Comparison of ENCODE assay signal across 9 cellular contexts in genomic region chr4:140098481-140099132, GRCh38. TPM values are rescaled to one million over a fixed set of nuclear protein-coding genes. Genes with fewer than 3 reads are reported as not detected.
DNase-seq lines count a peak whose midpoint lies in the region; ATAC-seq, FAIRE-seq and TF ChIP-seq lines count a peak whose summit lies in the region.
"Had no signal": no experiment of that assay in that cellular context is flagged by ENCODE, and none has a peak within 500 bp of the region (broad histone marks: within the 10 kb centered on the region; RNA-seq: fewer than 3 reads in every experiment).

No MANE protein-coding gene starts in this region.

- no peaks in the 10 kb centered on the region for H3K36me3 ChIP-seq in ascending aorta
- no peaks in the 10 kb centered on the region for H3K36me3 ChIP-seq in keratinocyte (ENCODE audit: control insufficient read depth in 2 of 2, extremely low read depth in 1 of 2, insufficient read depth in 2 of 2, low read length in 2 of 2)
- H3K36me3 ChIP-seq in thoracic aorta, result no peaks in the 10 kb centered on the region

- DNase-seq in T-helper 1 cell (no peak), ascending aorta (ENCODE audit: low spot score in 2 of 2) (no peak), keratinocyte (ENCODE audit: low read depth, low spot score) (no peak), thoracic aorta (ENCODE audit: low spot score) (no peak), GM19240 (ENCODE audit: insufficient read length, low spot score) (no peak), SIG-M5 (lab: John Stamatoyannopoulos, UW) (no peak)
- no peak for DNase-seq in activated naive CD4-positive, alpha-beta T cell treated with anti-CD3 and anti-CD28 coated beads, Interleukin-2, amount 10 ng/mL, durations not matched to agents 7 days and 5 days
- DNase-seq: central memory CD4-positive, alpha-beta T cell had no signal

- no peaks in the 10 kb centered on the region for H4K20me1 ChIP-seq in keratinocyte (ENCODE audit: control insufficient read depth, extremely low read depth, insufficient read depth, low read length)

- H3K9me3 Mint-ChIP-seq in T-helper 1 cell treated with Interleukin-12 subunit alpha and Interleukin-12 subunit beta and Interleukin-4 antibody, amounts not matched to agents 30 μg/mL and 1 μg/mL, for 36 hours, result no peaks in the 10 kb centered on the region
- H3K9me3 Mint-ChIP-seq in activated naive CD4-positive, alpha-beta T cell treated with anti-CD3 and anti-CD28 coated beads, Interleukin-2, amount 10 ng/mL, durations not matched to agents 7 days and 5 days, result no peaks in the 10 kb centered on the region

- no peak for ATAC-seq in thoracic aorta (ENCODE audit: insufficient number of reproducible peaks, low FRiP score, low read depth)

- H3K36me3 Mint-ChIP-seq in T-helper 1 cell treated with Interleukin-12 subunit alpha and Interleukin-12 subunit beta and Interleukin-4 antibody, amounts not matched to agents 30 μg/mL and 1 μg/mL, for 36 hours (ENCODE audit: low read depth), result peaks cover 20% of the 10 kb centered on the region
- H3K36me3 Mint-ChIP-seq in activated naive CD4-positive, alpha-beta T cell treated with anti-CD3 and anti-CD28 coated beads, Interleukin-2, amount 10 ng/mL, durations not matched to agents 7 days and 5 days, result no peaks in the 10 kb centered on the region

- no peak overlapping the region for H3K4me3 Mint-ChIP-seq in T-helper 1 cell treated with Interleukin-12 subunit alpha and Interleukin-12 subunit beta and Interleukin-4 antibody, amounts not matched to agents 30 μg/mL and 1 μg/mL, for 36 hours
- no peak overlapping the region for H3K4me3 Mint-ChIP-seq in activated naive CD4-positive, alpha-beta T cell treated with anti-CD3 and anti-CD28 coated beads, Interleukin-2, amount 10 ng/mL, durations not matched to agents 7 days and 5 days

- H3K27ac ChIP-seq in ascending aorta (peak overlapping the region; percentile 10 to 54), keratinocyte (ENCODE audit: control insufficient read depth, insufficient read depth, low read length) (peak overlapping the region; percentile 28), thoracic aorta (peak overlapping the region in 1 of 2 donors; percentile 34)

- TF ChIP-seq CTCF in ascending aorta (IDR thresholded peaks at IDR 0.05) (no peak), keratinocyte (optimal IDR thresholded peaks at IDR 0.05 in 1 of 3, IDR thresholded peaks at IDR 0.05 in 1 of 3, conservative IDR thresholded peaks at IDR 0.05 in 1 of 3; ENCODE audit: extremely low read depth in 1 of 3, insufficient read depth in 2 of 3, low read length in 3 of 3) (no peak), thoracic aorta (IDR thresholded peaks at IDR 0.05) (no peak)

- CTCF ChIA-PET in activated naive CD4-positive, alpha-beta T cell treated with anti-CD3 and anti-CD28 coated beads, Interleukin-2, amount 10 ng/mL, durations not matched to agents 7 days and 5 days (lab: Charles Lee), result interaction anchor here (1.0 kb wide), 1 partner anchor 55 kb away, joined by 4 read pairs; the partner anchor contains the start of gene MAML3

- no peaks in the 10 kb centered on the region for H3K9me1 ChIP-seq in keratinocyte (ENCODE audit: control insufficient read depth, extremely low read depth, insufficient read depth, low read length)

- no peak overlapping the region for H3K9ac ChIP-seq in keratinocyte (ENCODE audit: control insufficient read depth, extremely low read depth, insufficient read depth, low read length)

- no peaks in the 10 kb centered on the region for H3K9me3 ChIP-seq in ascending aorta
- H3K9me3 ChIP-seq in keratinocyte (ENCODE audit: control insufficient read depth, low read depth, low read length), result no peaks in the 10 kb centered on the region
- no peaks in the 10 kb centered on the region for H3K9me3 ChIP-seq in thoracic aorta

- H3K4me1 ChIP-seq in ascending aorta (peaks cover 10 to 33% of the 10 kb centered on the region in 2 donors), keratinocyte (ENCODE audit: control insufficient read depth, extremely low read depth, insufficient read depth, low read length) (peaks cover 42% of the 10 kb centered on the region), thoracic aorta (ENCODE audit: control insufficient read depth in 1 of 2, low read depth in 2 of 2) (peaks cover 39 to 57% of the 10 kb centered on the region in 2 donors)

- intact Hi-C loops in ascending aorta (cut with DNase I), result loop anchor here (5.0 kb wide), 1 partner anchor 36 kb away; no protein-coding TSS in a partner anchor

- H3K79me2 ChIP-seq in keratinocyte (ENCODE audit: control insufficient read depth, insufficient read depth, low read length), result no peaks in the 10 kb centered on the region

- H3K27ac Mint-ChIP-seq in T-helper 1 cell treated with Interleukin-12 subunit alpha and Interleukin-12 subunit beta and Interleukin-4 antibody, amounts not matched to agents 30 μg/mL and 1 μg/mL, for 36 hours, result peak overlapping the region; percentile 27
- no peak overlapping the region for H3K27ac Mint-ChIP-seq in activated naive CD4-positive, alpha-beta T cell treated with anti-CD3 and anti-CD28 coated beads, Interleukin-2, amount 10 ng/mL, durations not matched to agents 7 days and 5 days

- H3K4me3 ChIP-seq in ascending aorta (peak overlapping the region in 1 of 2 donors; percentile 41), keratinocyte (ENCODE audit: control insufficient read depth in 2 of 3, extremely low read depth in 1 of 3, insufficient read depth in 2 of 3, low read depth in 1 of 3, low read length in 3 of 3) (no peak overlapping the region), thoracic aorta (peak overlapping the region; percentile 5)

- H3K27me3 Mint-ChIP-seq in T-helper 1 cell treated with Interleukin-12 subunit alpha and Interleukin-12 subunit beta and Interleukin-4 antibody, amounts not matched to agents 30 μg/mL and 1 μg/mL, for 36 hours (ENCODE audit: low read depth), result no peaks in the 10 kb centered on the region
- no peaks in the 10 kb centered on the region for H3K27me3 Mint-ChIP-seq in activated naive CD4-positive, alpha-beta T cell treated with anti-CD3 and anti-CD28 coated beads, Interleukin-2, amount 10 ng/mL, durations not matched to agents 7 days and 5 days

- peak overlapping the region; percentile 15 for H2AFZ ChIP-seq in keratinocyte (ENCODE audit: control insufficient read depth, low read length)

- H3K4me2 ChIP-seq in keratinocyte (ENCODE audit: control insufficient read depth, extremely low read depth, insufficient read depth, low read depth, low read length), result peak overlapping the region; percentile 67

- H3K27me3 ChIP-seq in ascending aorta (no peaks in the 10 kb centered on the region), keratinocyte (ENCODE audit: control insufficient read depth, extremely low read depth, insufficient read depth, low read length) (no peaks in the 10 kb centered on the region), thoracic aorta (replicated peaks; ENCODE audit: insufficient read depth) (no peaks in the 10 kb centered on the region)

- peak; percentile 88 for FAIRE-seq in keratinocyte (lab: Jason Lieb, UNC)

- dilution Hi-C loops in keratinocyte (cut with MboI; ENCODE audit: extremely low pct_ligation_motif_present, low sequenced_read_pairs), result no loop called here

- peaks cover 75% of the 10 kb centered on the region for H3K4me1 Mint-ChIP-seq in T-helper 1 cell treated with Interleukin-12 subunit alpha and Interleukin-12 subunit beta and Interleukin-4 antibody, amounts not matched to agents 30 μg/mL and 1 μg/mL, for 36 hours (ENCODE audit: low read depth)
- peaks cover 84% of the 10 kb centered on the region for H3K4me1 Mint-ChIP-seq in activated naive CD4-positive, alpha-beta T cell treated with anti-CD3 and anti-CD28 coated beads, Interleukin-2, amount 10 ng/mL, durations not matched to agents 7 days and 5 days

RNA-seq across cellular contexts. Expression of gene MAML3, which starts 55.4 kb away (rescaled TPM):
- total RNA-seq in ascending aorta, result 4.7 TPM
- 0.27 to 0.68 TPM (median 0.34 TPM) in 3 replicates for polyA plus RNA-seq in keratinocyte
- 1.6 TPM for polyA plus RNA-seq in keratinocyte (2011; ENCODE audit: low read depth)
- polyA plus RNA-seq in keratinocyte (2011; cell fraction: cytosol; rRNA removed), result 0.30 and 0.39 TPM in 2 replicates
- polyA plus RNA-seq in keratinocyte (2011; cell fraction: nucleus; rRNA removed), result 0.67 and 0.71 TPM in 2 replicates
- 0.26 and 1.4 TPM in 2 replicates for polyA plus RNA-seq in keratinocyte (2012; ENCODE audit: low replicate concordance)
- 0.30 to 3.6 TPM (median 0.49 TPM) in 3 replicates for polyA minus RNA-seq in keratinocyte
- polyA minus RNA-seq in keratinocyte (2011; cell fraction: cytosol; rRNA and poly(A)+ RNA removed), result not detected
- polyA minus RNA-seq in keratinocyte (2011; cell fraction: nucleus; rRNA and poly(A)+ RNA removed), result 1.1 and 1.6 TPM in 2 replicates
- 10 to 100 TPM in 1 of 2 donors, 1 to 10 TPM in 1; 7.3 to 14.1 TPM for total RNA-seq in thoracic aorta
